ENCODE assay signal across 8 cellular contexts in genomic region chr10:100006241-100006886, GRCh38. TPM values are rescaled to one million over a fixed set of nuclear protein-coding genes. Genes with fewer than 3 reads are reported as not detected.
DNase-seq lines count a peak whose midpoint lies in the region; ATAC-seq lines count a peak whose summit lies in the region.

No MANE protein-coding gene starts in this region.

- H3K27ac ChIP-seq in epithelial cell of prostate (peak overlapping the region; percentile 93), rectal smooth muscle tissue (ENCODE audit: low read depth, low read length) (peak overlapping the region; percentile 79)

- H3K4me3 ChIP-seq in rectal smooth muscle tissue (ENCODE audit: low read length) = peak overlapping the region; percentile 28

- H3K36me3 ChIP-seq in rectal smooth muscle tissue (ENCODE audit: control insufficient read depth, insufficient read depth, low read length) = no peaks in the 10 kb centered on the region

- H3K4me1 ChIP-seq in rectal smooth muscle tissue (ENCODE audit: control insufficient read depth, insufficient read depth, low read length) = peaks cover 22% of the 10 kb centered on the region

- ATAC-seq in activated CD4-positive, CD25-positive, alpha-beta regulatory T cell treated with anti-CD3 and anti-CD28 coated beads, Interleukin-2, amount 50 U/mL, for 24 hours = peak; percentile 74 to 75
- ATAC-seq in HG02678 (IDR thresholded peaks at IDR 0.05; ENCODE audit: unreplicated experiment) = no peak

- DNase-seq in activated CD4-positive, CD25-positive, alpha-beta regulatory T cell treated with anti-CD3 and anti-CD28 coated beads, Interleukin-2, amount 50 U/mL, for 72 hours = no peak
- DNase-seq in OCI-M1 (lab: John Stamatoyannopoulos, UW) (peak; percentile 33), epithelial cell of prostate (ENCODE audit: low read depth, low spot score) (peak; percentile 84), NCI-H748 treated with DMSO at 0.1 percent for 48 hours (lab: John Stamatoyannopoulos, UW) (no peak), SK-N-DZ (ENCODE audit: low spot score) (no peak)

- H3K27me3 ChIP-seq in rectal smooth muscle tissue (ENCODE audit: control insufficient read depth, insufficient read depth, low read length) = no peaks in the 10 kb centered on the region

- no peak overlapping the region for H3K9ac ChIP-seq in rectal smooth muscle tissue (ENCODE audit: low read length)

RNA-seq across cellular contexts. Expression of gene DNMBP, which starts 3.4 kb away (rescaled TPM):
- 1.2 and 2.1 TPM in 2 replicates for polyA plus RNA-seq in SK-N-DZ (2014; cell fraction: cytosol; rRNA removed)
- 0.66 and 1.7 TPM in 2 replicates for polyA plus RNA-seq in SK-N-DZ (2014; cell fraction: nucleus; rRNA removed)

Comparison
In these comparisons a context has a peak if more than half of its experiments do, and no peak if none do; other contexts are left out.
1. DNase-seq: peak in OCI-M1 (single experiment) and epithelial cell of prostate (single experiment); none in activated CD4-positive, CD25-positive, alpha-beta regulatory T cell treated with anti-CD3 and anti-CD28 coated beads, Interleukin-2, amount 50 U/mL, for 72 hours (single experiment), NCI-H748 treated with DMSO at 0.1 percent for 48 hours (single experiment) and SK-N-DZ (single experiment).